1 cellular context compared by ENCODE assay signal in the genomic region with DNA sequence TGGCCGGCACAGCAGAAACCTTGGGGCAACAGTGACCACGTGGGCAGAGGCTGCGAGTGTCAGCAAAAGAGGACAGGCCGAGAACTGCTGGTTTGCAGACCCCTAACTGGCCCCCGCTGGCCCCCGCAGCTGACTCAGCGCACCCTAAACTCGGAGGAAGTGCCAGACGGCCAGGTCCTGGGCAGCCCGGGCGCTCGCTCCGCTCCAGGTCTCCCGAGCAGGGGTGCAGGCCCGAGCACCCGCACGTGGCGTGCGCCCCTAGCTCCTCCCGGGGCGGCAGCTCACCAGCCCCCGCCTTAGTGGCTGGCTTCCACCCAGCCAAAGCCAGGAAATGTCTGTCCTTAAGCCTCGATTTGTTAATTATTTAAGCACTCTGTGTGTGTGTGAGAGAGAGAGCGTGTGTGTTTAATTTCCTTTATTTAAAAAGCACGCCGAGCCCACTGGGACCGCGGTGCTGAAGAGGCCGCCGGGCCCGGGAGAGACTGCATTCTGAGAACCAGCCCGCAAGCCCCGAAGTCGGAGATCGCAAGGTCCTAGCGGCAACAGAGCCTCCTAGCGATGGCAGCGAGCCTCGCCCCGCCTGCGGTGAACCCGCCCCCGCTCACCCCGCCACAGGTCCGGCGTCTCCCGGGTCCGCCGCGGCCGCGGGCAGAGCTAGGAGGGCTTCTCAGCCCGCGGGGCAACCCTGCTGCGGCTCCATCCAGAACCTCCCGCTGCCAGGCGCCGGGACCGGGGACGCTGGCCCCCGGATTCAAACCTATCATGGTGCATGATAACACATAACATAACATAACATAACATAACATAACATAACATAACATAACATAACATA.
TF ChIP-seq lines count a peak whose summit lies in the region.

No MANE protein-coding gene starts in this region.

TF ChIP-seq in HepG2, 621 proteins besides CTCF, POLR2A, EP300 and RAD21 (continues in another document):
- TF ChIP-seq, protein P1, sequence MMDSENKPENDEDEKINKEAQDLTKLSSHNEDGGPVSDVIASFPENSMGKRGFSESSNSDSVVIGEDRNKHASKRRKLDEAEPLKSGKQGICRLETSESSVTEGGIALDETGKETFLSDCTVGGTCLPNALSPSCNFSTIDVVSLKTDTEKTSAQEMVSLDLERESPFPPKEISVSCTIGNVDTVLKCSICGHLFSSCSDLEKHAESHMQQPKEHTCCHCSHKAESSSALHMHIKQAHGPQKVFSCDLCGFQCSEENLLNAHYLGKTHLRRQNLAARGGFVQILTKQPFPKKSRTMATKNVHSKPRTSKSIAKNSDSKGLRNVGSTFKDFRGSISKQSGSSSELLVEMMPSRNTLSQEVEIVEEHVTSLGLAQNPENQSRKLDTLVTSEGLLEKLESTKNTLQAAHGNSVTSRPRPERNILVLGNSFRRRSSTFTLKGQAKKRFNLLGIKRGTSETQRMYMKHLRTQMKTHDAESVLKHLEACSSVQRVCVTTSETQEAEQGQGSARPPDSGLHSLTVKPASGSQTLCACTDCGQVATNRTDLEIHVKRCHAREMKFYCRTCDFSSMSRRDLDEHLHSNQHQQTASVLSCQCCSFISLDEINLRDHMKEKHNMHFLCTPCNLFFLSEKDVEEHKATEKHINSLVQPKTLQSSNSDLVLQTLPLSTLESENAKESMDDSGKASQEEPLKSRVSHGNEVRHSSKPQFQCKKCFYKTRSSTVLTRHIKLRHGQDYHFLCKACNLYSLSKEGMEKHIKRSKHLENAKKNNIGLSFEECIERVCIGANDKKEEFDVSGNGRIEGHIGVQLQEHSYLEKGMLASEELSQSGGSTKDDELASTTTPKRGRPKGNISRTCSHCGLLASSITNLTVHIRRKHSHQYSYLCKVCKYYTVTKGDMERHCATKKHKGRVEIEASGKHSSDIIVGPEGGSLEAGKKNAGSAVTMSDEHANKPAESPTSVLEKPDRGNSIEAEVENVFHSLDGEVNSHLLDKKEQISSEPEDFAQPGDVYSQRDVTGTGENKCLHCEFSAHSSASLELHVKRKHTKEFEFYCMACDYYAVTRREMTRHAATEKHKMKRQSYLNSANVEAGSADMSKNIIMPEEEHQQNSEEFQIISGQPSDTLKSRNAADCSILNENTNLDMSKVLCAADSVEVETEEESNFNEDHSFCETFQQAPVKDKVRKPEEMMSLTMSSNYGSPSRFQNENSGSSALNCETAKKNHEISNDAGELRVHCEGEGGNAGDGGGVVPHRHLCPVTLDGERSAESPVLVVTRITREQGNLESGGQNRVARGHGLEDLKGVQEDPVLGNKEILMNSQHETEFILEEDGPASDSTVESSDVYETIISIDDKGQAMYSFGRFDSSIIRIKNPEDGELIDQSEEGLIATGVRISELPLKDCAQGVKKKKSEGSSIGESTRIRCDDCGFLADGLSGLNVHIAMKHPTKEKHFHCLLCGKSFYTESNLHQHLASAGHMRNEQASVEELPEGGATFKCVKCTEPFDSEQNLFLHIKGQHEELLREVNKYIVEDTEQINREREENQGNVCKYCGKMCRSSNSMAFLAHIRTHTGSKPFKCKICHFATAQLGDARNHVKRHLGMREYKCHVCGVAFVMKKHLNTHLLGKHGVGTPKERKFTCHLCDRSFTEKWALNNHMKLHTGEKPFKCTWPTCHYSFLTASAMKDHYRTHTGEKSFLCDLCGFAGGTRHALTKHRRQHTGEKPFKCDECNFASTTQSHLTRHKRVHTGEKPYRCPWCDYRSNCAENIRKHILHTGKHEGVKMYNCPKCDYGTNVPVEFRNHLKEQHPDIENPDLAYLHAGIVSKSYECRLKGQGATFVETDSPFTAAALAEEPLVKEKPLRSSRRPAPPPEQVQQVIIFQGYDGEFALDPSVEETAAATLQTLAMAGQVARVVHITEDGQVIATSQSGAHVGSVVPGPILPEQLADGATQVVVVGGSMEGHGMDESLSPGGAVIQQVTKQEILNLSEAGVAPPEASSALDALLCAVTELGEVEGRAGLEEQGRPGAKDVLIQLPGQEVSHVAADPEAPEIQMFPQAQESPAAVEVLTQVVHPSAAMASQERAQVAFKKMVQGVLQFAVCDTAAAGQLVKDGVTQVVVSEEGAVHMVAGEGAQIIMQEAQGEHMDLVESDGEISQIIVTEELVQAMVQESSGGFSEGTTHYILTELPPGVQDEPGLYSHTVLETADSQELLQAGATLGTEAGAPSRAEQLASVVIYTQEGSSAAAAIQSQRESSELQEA (CRISPR knock-in tag; IDR thresholded peaks at IDR 0.05; ENCODE audit: not compliant biosample characterization) = peak; percentile 12
- TF ChIP-seq ZFX (CRISPR knock-in tag; IDR thresholded peaks at IDR 0.05; ENCODE audit: low read depth) (peak; percentile 52), CBX2 (IDR thresholded peaks at IDR 0.05; ENCODE audit: low read depth, low read length) (0 out of 2 replicates have a peak, but pooled peaks have one; percentile 38), CBX2 (CRISPR knock-in tag; IDR thresholded peaks at IDR 0.05; ENCODE audit: low read depth) (no peak), HNRNPLL (IDR thresholded peaks at IDR 0.05; ENCODE audit: low read depth, low read length, poor library complexity, severe bottlenecking) (peak; percentile 74), PHF21A (CRISPR knock-in tag; IDR thresholded peaks at IDR 0.05) (no peak; the same call in 1 of the 2 replicates), ZNF235 (CRISPR knock-in tag; IDR thresholded peaks at IDR 0.05; ENCODE audit: borderline replicate concordance) (no peak), ZNF550 (CRISPR knock-in tag; IDR thresholded peaks at IDR 0.05; ENCODE audit: borderline replicate concordance) (no peak), ZKSCAN1 (IDR thresholded peaks at IDR 0.05; ENCODE audit: low read length) (no peak), YY1 (IDR thresholded peaks at IDR 0.05; ENCODE audit: insufficient read depth, insufficient replicate concordance, low read depth, low read length) (peak; percentile 18), ZBTB38 (CRISPR knock-in tag; IDR thresholded peaks at IDR 0.05) (no peak), ZNF121 (CRISPR knock-in tag; IDR thresholded peaks at IDR 0.05) (peak; percentile 6; the same call in 1 of the 2 replicates), RBFOX2 (IDR thresholded peaks at IDR 0.05; ENCODE audit: low read depth, low read length) (peak; percentile 52; the same call in 1 of the 2 replicates), CBX5 (CRISPR knock-in tag; IDR thresholded peaks at IDR 0.05; ENCODE audit: borderline replicate concordance) (no peak), RFXAP (CRISPR knock-in tag; IDR thresholded peaks at IDR 0.05; ENCODE audit: borderline replicate concordance) (0 out of 2 replicates have a peak, but pooled peaks have one; percentile 53), MTF2 (CRISPR knock-in tag; IDR thresholded peaks at IDR 0.05; ENCODE audit: borderline replicate concordance) (peak; percentile 82; the same call in 1 of the 2 replicates), NFE2L2 (IDR thresholded peaks at IDR 0.05; ENCODE audit: low read length) (no peak), RCOR2 (CRISPR knock-in tag; IDR thresholded peaks at IDR 0.05) (no peak), ZNF430 (CRISPR knock-in tag; IDR thresholded peaks at IDR 0.05) (no peak)
- TF ChIP-seq, protein P2, sequence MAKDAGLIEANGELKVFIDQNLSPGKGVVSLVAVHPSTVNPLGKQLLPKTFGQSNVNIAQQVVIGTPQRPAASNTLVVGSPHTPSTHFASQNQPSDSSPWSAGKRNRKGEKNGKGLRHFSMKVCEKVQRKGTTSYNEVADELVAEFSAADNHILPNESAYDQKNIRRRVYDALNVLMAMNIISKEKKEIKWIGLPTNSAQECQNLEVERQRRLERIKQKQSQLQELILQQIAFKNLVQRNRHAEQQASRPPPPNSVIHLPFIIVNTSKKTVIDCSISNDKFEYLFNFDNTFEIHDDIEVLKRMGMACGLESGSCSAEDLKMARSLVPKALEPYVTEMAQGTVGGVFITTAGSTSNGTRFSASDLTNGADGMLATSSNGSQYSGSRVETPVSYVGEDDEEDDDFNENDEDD (CRISPR knock-in tag; IDR thresholded peaks at IDR 0.05; ENCODE audit: borderline replicate concordance) = no peak
- TF ChIP-seq, protein P3, sequence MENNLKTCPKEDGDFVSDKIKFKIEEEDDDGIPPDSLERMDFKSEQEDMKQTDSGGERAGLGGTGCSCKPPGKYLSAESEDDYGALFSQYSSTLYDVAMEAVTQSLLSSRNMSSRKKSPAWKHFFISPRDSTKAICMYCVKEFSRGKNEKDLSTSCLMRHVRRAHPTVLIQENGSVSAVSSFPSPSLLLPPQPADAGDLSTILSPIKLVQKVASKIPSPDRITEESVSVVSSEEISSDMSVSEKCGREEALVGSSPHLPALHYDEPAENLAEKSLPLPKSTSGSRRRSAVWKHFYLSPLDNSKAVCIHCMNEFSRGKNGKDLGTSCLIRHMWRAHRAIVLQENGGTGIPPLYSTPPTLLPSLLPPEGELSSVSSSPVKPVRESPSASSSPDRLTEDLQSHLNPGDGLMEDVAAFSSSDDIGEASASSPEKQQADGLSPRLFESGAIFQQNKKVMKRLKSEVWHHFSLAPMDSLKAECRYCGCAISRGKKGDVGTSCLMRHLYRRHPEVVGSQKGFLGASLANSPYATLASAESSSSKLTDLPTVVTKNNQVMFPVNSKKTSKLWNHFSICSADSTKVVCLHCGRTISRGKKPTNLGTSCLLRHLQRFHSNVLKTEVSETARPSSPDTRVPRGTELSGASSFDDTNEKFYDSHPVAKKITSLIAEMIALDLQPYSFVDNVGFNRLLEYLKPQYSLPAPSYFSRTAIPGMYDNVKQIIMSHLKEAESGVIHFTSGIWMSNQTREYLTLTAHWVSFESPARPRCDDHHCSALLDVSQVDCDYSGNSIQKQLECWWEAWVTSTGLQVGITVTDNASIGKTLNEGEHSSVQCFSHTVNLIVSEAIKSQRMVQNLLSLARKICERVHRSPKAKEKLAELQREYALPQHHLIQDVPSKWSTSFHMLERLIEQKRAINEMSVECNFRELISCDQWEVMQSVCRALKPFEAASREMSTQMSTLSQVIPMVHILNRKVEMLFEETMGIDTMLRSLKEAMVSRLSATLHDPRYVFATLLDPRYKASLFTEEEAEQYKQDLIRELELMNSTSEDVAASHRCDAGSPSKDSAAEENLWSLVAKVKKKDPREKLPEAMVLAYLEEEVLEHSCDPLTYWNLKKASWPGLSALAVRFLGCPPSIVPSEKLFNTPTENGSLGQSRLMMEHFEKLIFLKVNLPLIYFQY (CRISPR knock-in tag; IDR thresholded peaks at IDR 0.05; ENCODE audit: borderline replicate concordance) = peak; percentile 71; the same call in 1 of the 2 replicates
- TF ChIP-seq, protein P4, sequence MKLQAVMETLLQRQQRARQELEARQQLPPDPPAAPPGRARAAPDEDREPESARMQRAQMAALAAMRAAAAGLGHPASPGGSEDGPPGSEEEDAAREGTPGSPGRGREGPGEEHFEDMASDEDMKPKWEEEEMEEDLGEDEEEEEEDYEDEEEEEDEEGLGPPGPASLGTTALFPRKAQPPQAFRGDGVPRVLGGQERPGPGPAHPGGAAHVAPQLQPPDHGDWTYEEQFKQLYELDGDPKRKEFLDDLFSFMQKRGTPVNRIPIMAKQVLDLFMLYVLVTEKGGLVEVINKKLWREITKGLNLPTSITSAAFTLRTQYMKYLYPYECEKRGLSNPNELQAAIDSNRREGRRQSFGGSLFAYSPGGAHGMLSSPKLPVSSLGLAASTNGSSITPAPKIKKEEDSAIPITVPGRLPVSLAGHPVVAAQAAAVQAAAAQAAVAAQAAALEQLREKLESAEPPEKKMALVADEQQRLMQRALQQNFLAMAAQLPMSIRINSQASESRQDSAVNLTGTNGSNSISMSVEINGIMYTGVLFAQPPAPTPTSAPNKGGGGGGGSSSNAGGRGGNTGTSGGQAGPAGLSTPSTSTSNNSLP (IDR thresholded peaks at IDR 0.05; ENCODE audit: low read depth, low read length) = no peak
- TF ChIP-seq, protein P5, sequence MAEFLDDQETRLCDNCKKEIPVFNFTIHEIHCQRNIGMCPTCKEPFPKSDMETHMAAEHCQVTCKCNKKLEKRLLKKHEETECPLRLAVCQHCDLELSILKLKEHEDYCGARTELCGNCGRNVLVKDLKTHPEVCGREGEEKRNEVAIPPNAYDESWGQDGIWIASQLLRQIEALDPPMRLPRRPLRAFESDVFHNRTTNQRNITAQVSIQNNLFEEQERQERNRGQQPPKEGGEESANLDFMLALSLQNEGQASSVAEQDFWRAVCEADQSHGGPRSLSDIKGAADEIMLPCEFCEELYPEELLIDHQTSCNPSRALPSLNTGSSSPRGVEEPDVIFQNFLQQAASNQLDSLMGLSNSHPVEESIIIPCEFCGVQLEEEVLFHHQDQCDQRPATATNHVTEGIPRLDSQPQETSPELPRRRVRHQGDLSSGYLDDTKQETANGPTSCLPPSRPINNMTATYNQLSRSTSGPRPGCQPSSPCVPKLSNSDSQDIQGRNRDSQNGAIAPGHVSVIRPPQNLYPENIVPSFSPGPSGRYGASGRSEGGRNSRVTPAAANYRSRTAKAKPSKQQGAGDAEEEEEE (CRISPR knock-in tag; IDR thresholded peaks at IDR 0.05; ENCODE audit: borderline replicate concordance) = 0 out of 2 replicates have a peak, but pooled peaks have one; percentile 28
- TF ChIP-seq, protein P6, sequence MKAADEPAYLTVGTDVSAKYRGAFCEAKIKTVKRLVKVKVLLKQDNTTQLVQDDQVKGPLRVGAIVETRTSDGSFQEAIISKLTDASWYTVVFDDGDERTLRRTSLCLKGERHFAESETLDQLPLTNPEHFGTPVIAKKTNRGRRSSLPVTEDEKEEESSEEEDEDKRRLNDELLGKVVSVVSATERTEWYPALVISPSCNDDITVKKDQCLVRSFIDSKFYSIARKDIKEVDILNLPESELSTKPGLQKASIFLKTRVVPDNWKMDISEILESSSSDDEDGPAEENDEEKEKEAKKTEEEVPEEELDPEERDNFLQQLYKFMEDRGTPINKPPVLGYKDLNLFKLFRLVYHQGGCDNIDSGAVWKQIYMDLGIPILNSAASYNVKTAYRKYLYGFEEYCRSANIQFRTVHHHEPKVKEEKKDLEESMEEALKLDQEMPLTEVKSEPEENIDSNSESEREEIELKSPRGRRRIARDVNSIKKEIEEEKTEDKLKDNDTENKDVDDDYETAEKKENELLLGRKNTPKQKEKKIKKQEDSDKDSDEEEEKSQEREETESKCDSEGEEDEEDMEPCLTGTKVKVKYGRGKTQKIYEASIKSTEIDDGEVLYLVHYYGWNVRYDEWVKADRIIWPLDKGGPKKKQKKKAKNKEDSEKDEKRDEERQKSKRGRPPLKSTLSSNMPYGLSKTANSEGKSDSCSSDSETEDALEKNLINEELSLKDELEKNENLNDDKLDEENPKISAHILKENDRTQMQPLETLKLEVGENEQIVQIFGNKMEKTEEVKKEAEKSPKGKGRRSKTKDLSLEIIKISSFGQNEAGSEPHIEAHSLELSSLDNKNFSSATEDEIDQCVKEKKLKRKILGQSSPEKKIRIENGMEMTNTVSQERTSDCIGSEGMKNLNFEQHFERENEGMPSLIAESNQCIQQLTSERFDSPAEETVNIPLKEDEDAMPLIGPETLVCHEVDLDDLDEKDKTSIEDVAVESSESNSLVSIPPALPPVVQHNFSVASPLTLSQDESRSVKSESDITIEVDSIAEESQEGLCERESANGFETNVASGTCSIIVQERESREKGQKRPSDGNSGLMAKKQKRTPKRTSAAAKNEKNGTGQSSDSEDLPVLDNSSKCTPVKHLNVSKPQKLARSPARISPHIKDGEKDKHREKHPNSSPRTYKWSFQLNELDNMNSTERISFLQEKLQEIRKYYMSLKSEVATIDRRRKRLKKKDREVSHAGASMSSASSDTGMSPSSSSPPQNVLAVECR (CRISPR knock-in tag; IDR thresholded peaks at IDR 0.05; ENCODE audit: borderline replicate concordance) = peak; percentile 9; the same call in 1 of the 2 replicates
